ENCODE assay signal across 19 cellular contexts in the genomic region with DNA sequence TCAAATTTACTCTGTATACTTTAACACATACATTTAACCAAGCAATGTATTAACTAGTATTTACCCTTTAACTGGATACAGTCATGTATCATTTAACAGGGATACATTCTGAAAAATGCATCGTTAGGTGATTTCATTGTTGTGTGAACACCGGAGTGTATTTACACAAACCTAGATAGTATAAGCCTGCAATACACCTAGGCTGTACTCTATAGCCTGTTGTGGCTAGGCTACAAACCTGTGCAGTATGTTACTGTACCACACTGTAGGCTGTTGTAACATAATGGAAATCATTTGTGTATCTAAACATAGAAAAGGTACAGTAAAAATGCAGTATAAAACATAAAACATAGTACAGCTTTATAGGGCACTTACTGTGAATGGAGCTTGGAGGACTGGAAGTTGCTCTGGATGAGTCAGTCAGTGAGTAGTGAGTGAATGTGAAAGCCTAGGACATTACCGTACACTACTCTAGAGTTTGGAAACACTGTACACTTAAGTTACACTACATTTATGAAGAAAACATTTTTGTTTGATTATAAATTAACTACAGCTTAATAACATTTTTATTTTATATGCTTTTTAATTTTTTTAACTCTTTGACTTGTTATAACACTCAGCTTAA. TPM values are rescaled to one million over a fixed set of nuclear protein-coding genes. Genes with fewer than 3 reads are reported as not detected.
DNase-seq lines count a peak whose midpoint lies in the region; TF ChIP-seq lines count a peak whose summit lies in the region.
"Had no signal": no experiment of that assay in that cellular context is flagged by ENCODE, and none has a peak within 500 bp of the region (broad histone marks: within the 10 kb centered on the region; RNA-seq: fewer than 3 reads in every experiment).

No MANE protein-coding gene starts in this region.

- H3K27ac ChIP-seq in breast epithelium (no peak overlapping the region), trophoblast cell (ENCODE audit: low read depth, low read length) (no peak overlapping the region)
- H3K27ac ChIP-seq: sigmoid colon, thoracic aorta had no signal

- TF ChIP-seq CTCF in MCF 10A (IDR thresholded peaks at IDR 0.05; ENCODE audit: unreplicated experiment), result no peak
- no peak for TF ChIP-seq CTCF in breast epithelium (IDR thresholded peaks at IDR 0.05)
- TF ChIP-seq CTCF in fibroblast of the aortic adventitia (IDR thresholded peaks at IDR 0.05; ENCODE audit: insufficient read depth, low read length), result no peak

- no peaks in the 10 kb centered on the region for H3K27me3 Mint-ChIP-seq in MCF 10A (ENCODE audit: insufficient read depth, unreplicated experiment)
- peaks cover 16% of the 10 kb centered on the region for H3K27me3 Mint-ChIP-seq in activated naive CD8-positive, alpha-beta T cell treated with anti-CD3 and anti-CD28 coated beads for 36 hours
- H3K27me3 Mint-ChIP-seq: CD4-positive, alpha-beta memory T cell had no signal

- no CpG with 5 or more reads among the region's 3 CpGs for WGBS in trophoblast cell (ENCODE audit: extremely low coverage, insufficient coverage, insufficient read length)

- H3K4me2 ChIP-seq in trophoblast cell (ENCODE audit: low read length), result no peak overlapping the region

- H2AFZ ChIP-seq in trophoblast cell (ENCODE audit: insufficient read depth, low read length, poor library complexity), result no peak overlapping the region

- peaks cover 5% of the 10 kb centered on the region for H3K9me3 Mint-ChIP-seq in MCF 10A (ENCODE audit: unreplicated experiment)
- peaks cover 2% of the 10 kb centered on the region for H3K9me3 Mint-ChIP-seq in activated naive CD8-positive, alpha-beta T cell treated with anti-CD3 and anti-CD28 coated beads for 36 hours
- H3K9me3 Mint-ChIP-seq: activated naive CD4-positive, alpha-beta T cell treated with anti-CD3 and anti-CD28 coated beads, Interleukin-2, amount 50 U/mL, for 72 hours had no signal

- no peak overlapping the region for H3K27ac Mint-ChIP-seq in MCF 10A (ENCODE audit: low read depth, unreplicated experiment)
- H3K27ac Mint-ChIP-seq in activated naive CD8-positive, alpha-beta T cell treated with anti-CD3 and anti-CD28 coated beads for 36 hours, result no peak overlapping the region
- H3K27ac Mint-ChIP-seq: activated naive CD4-positive, alpha-beta T cell treated with anti-CD3 and anti-CD28 coated beads, Interleukin-2, amount 50 U/mL, for 72 hours; CD4-positive, alpha-beta memory T cell had no signal

- no peak overlapping the region for H2BK120ac ChIP-seq in trophoblast cell (ENCODE audit: insufficient read depth, low read length, poor library complexity)

- H3K36me3 Mint-ChIP-seq in MCF 10A (ENCODE audit: insufficient read depth, unreplicated experiment), result no peaks in the 10 kb centered on the region
- H3K36me3 Mint-ChIP-seq in activated naive CD8-positive, alpha-beta T cell treated with anti-CD3 and anti-CD28 coated beads for 36 hours, result no peaks in the 10 kb centered on the region
- H3K36me3 Mint-ChIP-seq: activated naive CD4-positive, alpha-beta T cell treated with anti-CD3 and anti-CD28 coated beads, Interleukin-2, amount 50 U/mL, for 72 hours; CD4-positive, alpha-beta memory T cell had no signal

- H3K18ac ChIP-seq in trophoblast cell (ENCODE audit: low read length), result no peak overlapping the region

- no peaks in the 10 kb centered on the region for H3K4me1 ChIP-seq in breast epithelium
- peaks cover 11% of the 10 kb centered on the region for H3K4me1 ChIP-seq in adipocyte (ENCODE audit: control insufficient read depth, insufficient read depth, low read length)
- no peaks in the 10 kb centered on the region for H3K4me1 ChIP-seq in trophoblast cell (ENCODE audit: control insufficient read depth in 1 of 2, insufficient read depth in 2 of 2, low read length in 2 of 2)

- POLR2A ChIA-PET in MCF 10A (lab: Yijun Ruan, JAX), result interaction anchor here (1.0 kb wide), 1 partner anchor 15 kb away, joined by 3 read pairs; no protein-coding TSS in a partner anchor

- H3K27me3 ChIP-seq in breast epithelium, result no peaks in the 10 kb centered on the region
- no peaks in the 10 kb centered on the region for H3K27me3 ChIP-seq in adipocyte (replicated peaks; ENCODE audit: control insufficient read depth, insufficient read depth, low read length)
- no peaks in the 10 kb centered on the region for H3K27me3 ChIP-seq in trophoblast cell (ENCODE audit: insufficient read depth, low read length)
- H3K27me3 ChIP-seq: sigmoid colon had no signal

- DNase-seq in MCF 10A (ENCODE audit: unreplicated experiment) (peak; percentile 51), breast epithelium (ENCODE audit: low spot score in 2 of 2) (no peak), adipocyte (ENCODE audit: low read depth) (peak; percentile 44), fibroblast of the aortic adventitia (ENCODE audit: low read depth) (peak; percentile 69), NCI-H345 (lab: John Stamatoyannopoulos, UW) (no peak), NCI-H2107 treated with DMSO at 0.1 percent for 48 hours (lab: John Stamatoyannopoulos, UW; ENCODE audit: unreplicated experiment) (no peak), trophoblast cell (no peak)
- DNase-seq in activated naive CD8-positive, alpha-beta T cell treated with anti-CD3 and anti-CD28 coated beads for 36 hours, result no peak
- DNase-seq: 8988T; activated CD8-positive, alpha-beta memory T cell treated with anti-CD3 and anti-CD28 coated beads, Interleukin-2, amount 50 U/mL, for 48 hours; CD4-positive, alpha-beta memory T cell; cerebellar nuclear complex; GF-D8; NCI-H2171; SIG-M5; sigmoid colon; stimulated activated CD4-positive, alpha-beta T cell treated with anti-CD3 and anti-CD28 coated beads, Interleukin-4, amount 100 ng/mL, for 4 hours had no signal

- H3K4me3 ChIP-seq in breast epithelium (no peak overlapping the region), adipocyte (ENCODE audit: low read length) (no peak overlapping the region), fibroblast of the aortic adventitia (ENCODE audit: low read depth, low read length) (no peak overlapping the region), trophoblast cell (ENCODE audit: low read depth, low read length) (no peak overlapping the region)
- H3K4me3 ChIP-seq: sigmoid colon, thoracic aorta had no signal

- H3K14ac ChIP-seq in trophoblast cell (ENCODE audit: low read length), result no peak overlapping the region

- no peak overlapping the region for H2AK5ac ChIP-seq in trophoblast cell (ENCODE audit: low read length)

- H4K8ac ChIP-seq in trophoblast cell (ENCODE audit: low read depth, low read length), result no peak overlapping the region

- no peak overlapping the region for H3K4ac ChIP-seq in trophoblast cell (ENCODE audit: low read depth, low read length)

- H4K12ac ChIP-seq in trophoblast cell (ENCODE audit: low read depth, low read length), result no peak overlapping the region

- H3K9ac ChIP-seq in adipocyte (ENCODE audit: low read length) (no peak overlapping the region), trophoblast cell (ENCODE audit: low read length) (no peak overlapping the region)

- H3K79me2 ChIP-seq in trophoblast cell (ENCODE audit: control insufficient read depth, insufficient read depth, low read length, poor library complexity), result no peaks in the 10 kb centered on the region

- H2BK12ac ChIP-seq in trophoblast cell (ENCODE audit: low read length), result no peak overlapping the region

- no peak overlapping the region for H3K23ac ChIP-seq in trophoblast cell (ENCODE audit: low read length)

- H4K91ac ChIP-seq in trophoblast cell (ENCODE audit: low read depth, low read length), result no peak overlapping the region

- no peak overlapping the region for H3K4me3 Mint-ChIP-seq in MCF 10A (ENCODE audit: unreplicated experiment)
- H3K4me3 Mint-ChIP-seq in activated naive CD8-positive, alpha-beta T cell treated with anti-CD3 and anti-CD28 coated beads for 36 hours, result no peak overlapping the region
- H3K4me3 Mint-ChIP-seq: CD4-positive, alpha-beta memory T cell had no signal

- TF ChIP-seq POLR2A in breast epithelium (IDR thresholded peaks at IDR 0.05), result no peak

- intact Hi-C loops in MCF 10A (cut with micrococcal nuclease), result no loop called here
- intact Hi-C loops in breast epithelium (cut with DNase I; ENCODE audit: low total_unique reads), result no loop called here

- no peaks in the 10 kb centered on the region for H3K79me1 ChIP-seq in trophoblast cell (ENCODE audit: low read length)

- no TSS peak for BruUV-seq in MCF 10A (replicated peaks; lab: Mats Ljungman, UMichigan)

- H3K36me3 ChIP-seq in breast epithelium, result peaks cover 4% of the 10 kb centered on the region
- no peaks in the 10 kb centered on the region for H3K36me3 ChIP-seq in adipocyte (ENCODE audit: control insufficient read depth, insufficient read depth, low read length, severe bottlenecking)
- no peaks in the 10 kb centered on the region for H3K36me3 ChIP-seq in trophoblast cell (ENCODE audit: control insufficient read depth in 1 of 2, insufficient read depth in 2 of 2, low read length in 2 of 2)
- H3K36me3 ChIP-seq: sigmoid colon, thoracic aorta had no signal

- CTCF ChIA-PET in MCF 10A (lab: Yijun Ruan, JAX), result interaction anchor here (0.7 to 1.9 kb wide), 9 partner anchors 11 to 237 kb away, joined by 3 to 14 read pairs (median 4); no protein-coding TSS in a partner anchor

- no peak overlapping the region for H2BK5ac ChIP-seq in trophoblast cell (ENCODE audit: low read depth, low read length, poor library complexity)

- H3K9me3 ChIP-seq in breast epithelium (no peaks in the 10 kb centered on the region), adipocyte (ENCODE audit: control insufficient read depth, low read length) (no peaks in the 10 kb centered on the region), trophoblast cell (ENCODE audit: insufficient read depth, low read depth, low read length) (no peaks in the 10 kb centered on the region)
- H3K9me3 ChIP-seq: sigmoid colon, thoracic aorta had no signal

- peaks cover 7% of the 10 kb centered on the region for H3K4me1 Mint-ChIP-seq in MCF 10A (ENCODE audit: insufficient read depth, unreplicated experiment)
- no peaks in the 10 kb centered on the region for H3K4me1 Mint-ChIP-seq in activated naive CD8-positive, alpha-beta T cell treated with anti-CD3 and anti-CD28 coated beads for 36 hours
- H3K4me1 Mint-ChIP-seq: CD4-positive, alpha-beta memory T cell had no signal

RNA-seq across cellular contexts. Expression of a gene that starts 21.3 kb away (rescaled TPM):
- 0.28 TPM in 1 of 2 replicates, not detected in the other for total RNA-seq in MCF 10A (2022)
- total RNA-seq in breast epithelium, result 1 to 10 TPM in 2 of 3 donors, not detected in 1; 2.0 to 6.7 TPM
- total RNA-seq in fibroblast of the aortic adventitia (ENCODE audit: low replicate concordance), result 255 and 538 TPM in 2 replicates
- not detected for total RNA-seq in activated naive CD8-positive, alpha-beta T cell treated with anti-CD3 and anti-CD28 coated beads for 36 hours
- polyA plus RNA-seq in trophoblast cell (2013), result 18.8 and 18.9 TPM in 2 replicates
- total RNA-seq: activated naive CD4-positive, alpha-beta T cell treated with anti-CD3 and anti-CD28 coated beads, Interleukin-2, amount 50 U/mL, for 72 hours; CD4-positive, alpha-beta memory T cell had no signal
- polyA plus RNA-seq: CD4-positive, alpha-beta memory T cell had no signal

Comparison
In these comparisons a context has a peak if more than half of its experiments do, and no peak if none do; other contexts are left out.
1. DNase-seq: peak in MCF 10A (single experiment), adipocyte (single experiment) and fibroblast of the aortic adventitia (single experiment); none in breast epithelium (0 of 2), NCI-H345 (single experiment), NCI-H2107 treated with DMSO at 0.1 percent for 48 hours (single experiment), activated naive CD8-positive, alpha-beta T cell treated with anti-CD3 and anti-CD28 coated beads for 36 hours (single experiment) and trophoblast cell (0 of 2).
2. RNA of a gene that starts 21.3 kb away (total RNA-seq): 255 to 538 TPM in fibroblast of the aortic adventitia; 2.0 to 6.7 TPM in breast epithelium, 0.28 TPM in MCF 10A and not detected in activated naive CD8-positive, alpha-beta T cell treated with anti-CD3 and anti-CD28 coated beads for 36 hours; every median in the first group is over 10 times any median in the second.